ENCODE assay signal across 11 cellular contexts in genomic region chr3:48433472-48434118, GRCh38. TPM values are rescaled to one million over a fixed set of nuclear protein-coding genes. Genes with fewer than 3 reads are reported as not detected.
DNase-seq lines count a peak whose midpoint lies in the region; ATAC-seq, FAIRE-seq and TF ChIP-seq lines count a peak whose summit lies in the region.
"Had no signal": no experiment of that assay in that cellular context is flagged by ENCODE, and none has a peak within 500 bp of the region (broad histone marks: within the 10 kb centered on the region; RNA-seq: fewer than 3 reads in every experiment).

No MANE protein-coding gene starts in this region.

- peaks cover 14% of the 10 kb centered on the region; the same call in 1 of the 2 replicates for H3K79me2 ChIP-seq in HCT116 (ENCODE audit: insufficient read depth, low read length)

- H3K4me1 ChIP-seq in HCT116 (ENCODE audit: control insufficient read depth in 1 of 2, insufficient read depth in 2 of 2, low read length in 2 of 2) (peaks cover 48 to 70% of the 10 kb centered on the region in 2 experiments), stomach (peaks cover 27 to 58% (median 31%) of the 10 kb centered on the region in 4 donors)

- no peaks in the 10 kb centered on the region for H3K9me3 Mint-ChIP-seq in natural killer cell

- peaks cover 9 to 31% of the 10 kb centered on the region in 2 donors for H3K4me1 Mint-ChIP-seq in natural killer cell

- H3K9me2 ChIP-seq in HCT116 (ENCODE audit: insufficient read depth) = no peaks in the 10 kb centered on the region

- peak overlapping the region in 1 of 2 experiments; percentile 46; a peak in 2 of 4 replicates for H3K4me3 ChIP-seq in HCT116 (replicated peaks in 1 of 2; ENCODE audit: low read depth in 1 of 2, low read length in 2 of 2)
- H3K4me3 ChIP-seq in bronchial epithelial cell (ENCODE audit: low read depth, low read length) = peak overlapping the region; percentile 20
- no peak overlapping the region for H3K4me3 ChIP-seq in stomach

- H3K27me3 Mint-ChIP-seq in natural killer cell (ENCODE audit: low read depth in 2 of 2) = no peaks in the 10 kb centered on the region
- H3K27me3 Mint-ChIP-seq: T-helper 17 cell had no signal

- no peak for TF ChIP-seq POLR2A in HCT116 (IDR thresholded peaks at IDR 0.05; ENCODE audit: borderline replicate concordance, extremely low read depth, insufficient read depth, insufficient read length)
- TF ChIP-seq POLR2A in stomach (IDR thresholded peaks at IDR 0.05) = no peak

- CTCF ChIA-PET in HCT116 (lab: Charles Lee) = interaction anchor here (0.6 to 6.4 kb wide), 6 partner anchors 32 to 240 kb away, joined by 3 to 386 read pairs (median 4); no protein-coding TSS in a partner anchor

- no peak overlapping the region for H2AFZ ChIP-seq in HCT116 (ENCODE audit: low read depth, low read length, poor library complexity, severe bottlenecking)

- no peak overlapping the region for H3K4me3 Mint-ChIP-seq in natural killer cell
- H3K4me3 Mint-ChIP-seq: T-helper 17 cell had no signal

- BruUV-seq in HCT116 (replicated peaks; lab: Mats Ljungman, UMichigan) = TSS peak; percentile 35

- no peak overlapping the region for H3K27ac Mint-ChIP-seq in natural killer cell
- H3K27ac Mint-ChIP-seq: T-helper 17 cell had no signal

- no peak for TF ChIP-seq RAD21 in HCT116 (IDR thresholded peaks at IDR 0.05; ENCODE audit: low read depth)

- FAIRE-seq in bronchial epithelial cell (lab: Jason Lieb, UNC) = no peak

- 50 to 67% (median 62%) methylated on average over 11 to 12 of the region's 12 CpGs for WGBS in stomach, 5 donors

- peak; percentile 23; the same call in 1 of the 2 replicates for ATAC-seq in HCT116
- peak; percentile 70 for ATAC-seq in left colon
- no peak for ATAC-seq in stimulated activated naive CD8-positive, alpha-beta T cell treated with anti-CD3 and anti-CD28 coated beads, Interleukin-15, Interleukin-2, amounts not matched to agents 100 U/mL and 50 U/mL, for 24 hours
- ATAC-seq in GM21723 (IDR thresholded peaks at IDR 0.05; ENCODE audit: unreplicated experiment) = no peak
- ATAC-seq in natural killer cell = no peak
- no peak for ATAC-seq in HG03342 (IDR thresholded peaks at IDR 0.05; ENCODE audit: unreplicated experiment)
- ATAC-seq: T-helper 17 cell had no signal

- intact Hi-C loops in HCT116 (cut with micrococcal nuclease) (no loop called here), left colon (cut with DNase I, micrococcal nuclease) (no loop called here), stomach (cut with DNase I; ENCODE audit: low total_unique reads) (loop anchor here (2.0 kb wide), 1 partner anchor 33 kb away; no protein-coding TSS in a partner anchor), natural killer cell (cut with micrococcal nuclease) (no loop called here)

- peak overlapping the region; percentile 79 for H3K4me2 ChIP-seq in HCT116 (ENCODE audit: low read length)

- H4K20me1 ChIP-seq in HCT116 (ENCODE audit: insufficient read depth) = no peaks in the 10 kb centered on the region

- H3K27me3 ChIP-seq in HCT116 (ENCODE audit: insufficient read depth, low read length) (no peaks in the 10 kb centered on the region), bronchial epithelial cell (ENCODE audit: control insufficient read depth, insufficient read depth, low read length) (no peaks in the 10 kb centered on the region), stomach (peaks cover 0 to 2% (median 0%) of the 10 kb centered on the region in 3 donors)

- H3K27ac ChIP-seq in HCT116 (ENCODE audit: low read depth, low read length) (peak overlapping the region; percentile 62), stomach (peak overlapping the region in 4 of 5 donors; percentile 46 to 96 (median 62))

- TF ChIP-seq EP300 in stomach (IDR thresholded peaks at IDR 0.05) = no peak

- H3K9ac ChIP-seq in HCT116 (ENCODE audit: low read length) = peak overlapping the region; percentile 55

- RAD21 ChIA-PET in HCT116 (lab: Charles Lee; ENCODE audit: low non-redundant PET in 1 of 2, low total read pairs in 2 of 2, uncharacterized antibody in 2 of 2, unreplicated experiment in 2 of 2) = interaction anchor here (0.7 to 3.0 kb wide), 3 partner anchors 32 to 67 kb away, joined by 3 to 23 read pairs (median 13); no protein-coding TSS in a partner anchor

- no peaks in the 10 kb centered on the region for H3K36me3 Mint-ChIP-seq in natural killer cell

- TF ChIP-seq CTCF in HCT116 (IDR thresholded peaks at IDR 0.05 in 2 of 3, conservative IDR thresholded peaks at IDR 0.05 in 1 of 3; ENCODE audit: borderline replicate concordance in 1 of 3, insufficient read depth in 1 of 3, low read depth in 2 of 3, low read length in 2 of 3) (no peak), bronchial epithelial cell (IDR thresholded peaks at IDR 0.05; ENCODE audit: insufficient read depth, low read length, severe bottlenecking) (no peak), stomach (IDR thresholded peaks at IDR 0.05) (no peak), natural killer cell (IDR thresholded peaks at IDR 0.05) (no peak)

- DNase-seq in HCT116 (ENCODE audit: low read depth, low spot score) = no peak
- DNase-seq in bronchial epithelial cell (ENCODE audit: low read depth) = peak; percentile 81
- DNase-seq in left colon = peak; percentile 68 to 86
- peak; percentile 32 for DNase-seq in stomach
- no peak for DNase-seq in stimulated activated naive CD8-positive, alpha-beta T cell treated with anti-CD3 and anti-CD28 coated beads, Interleukin-15, Interleukin-2, amounts not matched to agents 100 U/mL and 50 U/mL, for 24 hours
- no peak for DNase-seq in natural killer cell
- DNase-seq: effector CD4-positive, alpha-beta T cell; KG1; T-helper 17 cell had no signal

- H3K36me3 ChIP-seq in HCT116 (ENCODE audit: control insufficient read depth in 1 of 2, insufficient read depth in 2 of 2, low read length in 2 of 2) = peaks cover 0 to 17% of the 10 kb centered on the region in 2 experiments; a peak in 1 of 4 replicates
- H3K36me3 ChIP-seq in bronchial epithelial cell (ENCODE audit: control insufficient read depth, insufficient read depth, low read length) = no peaks in the 10 kb centered on the region
- H3K36me3 ChIP-seq in stomach = peaks cover 8 to 22% (median 18%) of the 10 kb centered on the region in 4 donors

- no peaks in the 10 kb centered on the region for H3K9me3 ChIP-seq in HCT116 (ENCODE audit: control insufficient read depth in 1 of 2, insufficient read depth in 1 of 2, low read depth in 1 of 2, low read length in 2 of 2)
- no peaks in the 10 kb centered on the region for H3K9me3 ChIP-seq in stomach

- POLR2A ChIA-PET in HCT116 (lab: Charles Lee) = interaction anchor here (1.2 kb wide), 1 partner anchor 13 kb away, joined by 4 read pairs; the partner anchor contains the start of gene ATRIP

TF ChIP-seq in HCT116, 20 proteins besides CTCF, POLR2A, EP300 and RAD21:
- TF ChIP-seq POLR2AphosphoS5 (IDR thresholded peaks at IDR 0.05; ENCODE audit: low read depth, low read length) (no peak), SP1 (IDR thresholded peaks at IDR 0.05; ENCODE audit: low read depth) (no peak), CEBPB (IDR thresholded peaks at IDR 0.05; ENCODE audit: low read depth) (no peak), SRF (IDR thresholded peaks at IDR 0.05; ENCODE audit: low read depth) (no peak)

RNA-seq across cellular contexts. Expression of gene PLXNB1, which starts 3.7 kb away (rescaled TPM):
- total RNA-seq in HCT116 (2021; ENCODE audit: unreplicated experiment) (35.6 TPM), bronchial epithelial cell (63.7 and 90.4 TPM in 2 replicates), left colon (100 to 1,000 TPM in 1 of 2 donors, 10 to 100 TPM in 1; 91.1 to 114 TPM), stomach (100 to 1,000 TPM in 4 of 5 donors, 10 to 100 TPM in 1; 86.7 to 874 (median 314) TPM), natural killer cell (1 to 10 TPM; 4.3 to 5.0 (median 4.4) TPM)
- polyA plus RNA-seq in HCT116 (2012) = 29.6 and 32.1 TPM in 2 replicates
- 100 to 1,000 TPM in 1 of 3 donors, 10 to 100 TPM in 2; 13.9 to 157 (median 45.0) TPM for polyA plus RNA-seq in stomach

RNA-seq across cellular contexts. Expression of gene CCDC51, which starts 6.3 kb away (rescaled TPM):
- total RNA-seq in HCT116 (2021; ENCODE audit: unreplicated experiment) = 29.3 TPM
- polyA plus RNA-seq in HCT116 (2012) = 21.0 and 26.8 TPM in 2 replicates
- total RNA-seq in bronchial epithelial cell = 48.4 and 55.3 TPM in 2 replicates
- total RNA-seq in left colon = 10 to 100 TPM; 13.3 to 21.2 TPM
- 10 to 100 TPM in 1 of 5 donors, 1 to 10 TPM in 4; 1.8 to 12.5 (median 7.1) TPM for total RNA-seq in stomach
- 10 to 100 TPM in 1 of 3 donors, 1 to 10 TPM in 2; 6.0 to 10.3 (median 9.5) TPM for polyA plus RNA-seq in stomach
- 1 to 10 TPM; 4.4 to 8.8 (median 6.8) TPM for total RNA-seq in natural killer cell

RNA-seq across cellular contexts. Expression of gene TMA7, which starts 6.5 kb away (rescaled TPM):
- total RNA-seq in HCT116 (2021; ENCODE audit: unreplicated experiment) (334 TPM), bronchial epithelial cell (190 and 360 TPM in 2 replicates), left colon (100 to 1,000 TPM; 165 to 192 TPM), stomach (100 to 1,000 TPM; 107 to 298 (median 230) TPM), natural killer cell (100 to 1,000 TPM; 192 to 239 (median 229) TPM)
- polyA plus RNA-seq in HCT116 (2012) = 294 and 408 TPM in 2 replicates
- polyA plus RNA-seq in stomach = 100 to 1,000 TPM; 644 to 702 (median 660) TPM

RNA-seq across cellular contexts. Expression of gene ATRIP, which starts 12.9 kb away (rescaled TPM):
- total RNA-seq in HCT116 (2021; ENCODE audit: unreplicated experiment) (15.6 TPM), bronchial epithelial cell (4.1 and 5.5 TPM in 2 replicates), left colon (1 to 10 TPM; 3.8 to 4.4 TPM), stomach (10 to 100 TPM in 2 of 5 donors, 1 to 10 TPM in 3; 2.3 to 34.4 (median 5.5) TPM), natural killer cell (10 to 100 TPM in 2 of 3 donors, 1 to 10 TPM in 1; 8.5 to 11.0 (median 10.6) TPM)
- polyA plus RNA-seq in HCT116 (2012) = 10.0 and 10.3 TPM in 2 replicates
- polyA plus RNA-seq in stomach = 1 to 10 TPM; 2.9 to 5.8 (median 3.2) TPM

Comparison
In these comparisons a context has a peak if more than half of its experiments do, and no peak if none do; other contexts are left out.
1. ATAC-seq: peak in HCT116 (single experiment) and left colon (single experiment); none in stimulated activated naive CD8-positive, alpha-beta T cell treated with anti-CD3 and anti-CD28 coated beads, Interleukin-15, Interleukin-2, amounts not matched to agents 100 U/mL and 50 U/mL, for 24 hours (single experiment), GM21723 (single experiment), natural killer cell (0 of 3) and HG03342 (single experiment).
2. DNase-seq: peak in bronchial epithelial cell (single experiment), left colon (2 of 2) and stomach (single experiment); none in HCT116 (single experiment), stimulated activated naive CD8-positive, alpha-beta T cell treated with anti-CD3 and anti-CD28 coated beads, Interleukin-15, Interleukin-2, amounts not matched to agents 100 U/mL and 50 U/mL, for 24 hours (single experiment) and natural killer cell (single experiment).